1 cellular context compared by ENCODE assay signal in genomic region chr15:48855501-48856440, GRCh38.
TF ChIP-seq lines count a peak whose summit lies in the region.

No MANE protein-coding gene starts in this region.

TF ChIP-seq in HepG2, 621 proteins besides CTCF, POLR2A, EP300 and RAD21:
- TF ChIP-seq HNF4A (CRISPR knock-in tag; IDR thresholded peaks at IDR 0.05) (peak; percentile 85), PPARG (CRISPR knock-in tag; conservative IDR thresholded peaks at IDR 0.05) (peak; percentile 77), TEAD3 (CRISPR knock-in tag; optimal IDR thresholded peaks at IDR 0.05; ENCODE audit: borderline replicate concordance) (peak; percentile 83), SOX6 (IDR thresholded peaks at IDR 0.05) (no peak), SOX6 (CRISPR knock-in tag; IDR thresholded peaks at IDR 0.05) (peak; percentile 49; the same call in 1 of the 2 replicates), HNF4G (IDR thresholded peaks at IDR 0.05; ENCODE audit: borderline replicate concordance, low read depth, low read length) (peak; percentile 78), HNF4G (CRISPR knock-in tag; IDR thresholded peaks at IDR 0.05; ENCODE audit: borderline replicate concordance, low read depth) (no peak), STAG1 (CRISPR knock-in tag; IDR thresholded peaks at IDR 0.05) (peak; percentile 44), POLR2AphosphoS2 (IDR thresholded peaks at IDR 0.05; ENCODE audit: low read depth, low read length) (no peak), EHMT2 (IDR thresholded peaks at IDR 0.05; ENCODE audit: borderline replicate concordance, low read depth, low read length) (peak; percentile 32; the same call in 1 of the 2 replicates), ZBTB8A (CRISPR knock-in tag; IDR thresholded peaks at IDR 0.05; ENCODE audit: borderline replicate concordance, low read depth) (no peak), ARID3A (IDR thresholded peaks at IDR 0.05; ENCODE audit: low read depth, low read length) (peak; percentile 86), SIN3B (IDR thresholded peaks at IDR 0.05; ENCODE audit: low read length) (no peak), PBX3 (CRISPR knock-in tag; IDR thresholded peaks at IDR 0.05; ENCODE audit: borderline replicate concordance) (no peak), SMC3 (IDR thresholded peaks at IDR 0.05; ENCODE audit: low read length) (peak; percentile 57), RXRB (CRISPR knock-in tag; IDR thresholded peaks at IDR 0.05; ENCODE audit: borderline replicate concordance) (0 out of 2 replicates have a peak, but pooled peaks have one; percentile 20), DNMT3B (CRISPR knock-in tag; conservative IDR thresholded peaks at IDR 0.05) (no peak), ARID5B (CRISPR knock-in tag; IDR thresholded peaks at IDR 0.05) (0 out of 2 replicates have a peak, but pooled peaks have one; percentile 18)
